Comparison of ENCODE assay signal across 30 cellular contexts in the genomic region with DNA sequence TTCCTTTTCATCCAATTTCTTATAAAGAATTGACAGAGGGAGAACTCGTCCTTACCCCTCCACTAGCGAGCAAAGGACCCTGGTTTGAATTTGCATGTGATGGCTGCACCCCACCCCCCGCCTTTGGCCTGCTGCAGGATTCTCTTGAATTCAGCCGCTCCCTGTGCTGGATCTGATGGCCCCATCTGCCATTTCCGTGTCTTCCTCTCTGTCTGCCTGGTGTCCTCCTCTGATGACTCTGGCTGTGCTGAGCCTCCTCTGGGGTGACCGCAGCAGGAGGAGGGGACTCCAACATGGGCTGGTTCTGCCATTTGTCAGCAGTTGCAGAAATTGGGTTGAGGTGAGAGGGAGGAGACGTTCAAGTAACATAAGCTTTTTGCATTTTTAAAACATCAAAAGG.
A peak's percentile ranks its signal among the peaks of the same experiment; 100 is the strongest.
DNase-seq lines count a peak whose midpoint lies in the region; ATAC-seq and TF ChIP-seq lines count a peak whose summit lies in the region.
"Had no signal": no experiment of that assay in that cellular context is flagged by ENCODE, and none has a peak within 500 bp of the region (broad histone marks: within the 10 kb centered on the region; RNA-seq: fewer than 3 reads in every experiment).

No MANE protein-coding gene starts in this region.

- no peak overlapping the region for H3K4me3 Mint-ChIP-seq in activated CD4-positive, alpha-beta memory T cell treated with anti-CD3 and anti-CD28 coated beads, Interleukin-2, amount 10 ng/mL, durations not matched to agents 7 days and 5 days
- no peak overlapping the region for H3K4me3 Mint-ChIP-seq in activated CD4-positive, alpha-beta memory T cell treated with anti-CD3 and anti-CD28 coated beads for 36 hours
- H3K4me3 Mint-ChIP-seq in chondrocyte (ENCODE audit: unreplicated experiment), result no peak overlapping the region
- H3K4me3 Mint-ChIP-seq: activated T-helper 17 cell treated with anti-CD3 and anti-CD28 coated beads, Interleukin-2, amount 50 U/mL, for 72 hours; CD4-positive, alpha-beta memory T cell had no signal

- H3K4me1 ChIP-seq in stomach, result no peaks in the 10 kb centered on the region
- no peaks in the 10 kb centered on the region for H3K4me1 ChIP-seq in MM.1S (ENCODE audit: low read length)
- H3K4me1 ChIP-seq: breast epithelium had no signal

- H3K27me3 Mint-ChIP-seq in activated CD4-positive, alpha-beta memory T cell treated with anti-CD3 and anti-CD28 coated beads, Interleukin-2, amount 10 ng/mL, durations not matched to agents 7 days and 5 days, result peaks cover 17% of the 10 kb centered on the region
- peaks cover 12% of the 10 kb centered on the region for H3K27me3 Mint-ChIP-seq in activated CD4-positive, alpha-beta memory T cell treated with anti-CD3 and anti-CD28 coated beads for 36 hours
- H3K27me3 Mint-ChIP-seq in chondrocyte (ENCODE audit: low read depth), result peaks cover 20% of the 10 kb centered on the region

- H3K27ac Mint-ChIP-seq in activated CD4-positive, alpha-beta memory T cell treated with anti-CD3 and anti-CD28 coated beads, Interleukin-2, amount 10 ng/mL, durations not matched to agents 7 days and 5 days, result no peak overlapping the region
- no peak overlapping the region for H3K27ac Mint-ChIP-seq in activated CD4-positive, alpha-beta memory T cell treated with anti-CD3 and anti-CD28 coated beads for 36 hours
- no peak overlapping the region for H3K27ac Mint-ChIP-seq in chondrocyte (ENCODE audit: unreplicated experiment)
- H3K27ac Mint-ChIP-seq: activated naive CD4-positive, alpha-beta T cell treated with anti-CD3 and anti-CD28 coated beads, Interleukin-2, amount 50 U/mL, for 72 hours; activated T-helper 17 cell treated with anti-CD3 and anti-CD28 coated beads, Interleukin-2, amount 50 U/mL, for 72 hours; CD4-positive, alpha-beta memory T cell had no signal

- WGBS in stomach, 5 donors, result 81 to 91% (median 84%) methylated on average over 6 to 7 of the region's 7 CpGs

- H3K36me3 Mint-ChIP-seq in activated CD4-positive, alpha-beta memory T cell treated with anti-CD3 and anti-CD28 coated beads, Interleukin-2, amount 10 ng/mL, durations not matched to agents 7 days and 5 days (ENCODE audit: low read depth), result no peaks in the 10 kb centered on the region
- H3K36me3 Mint-ChIP-seq in activated CD4-positive, alpha-beta memory T cell treated with anti-CD3 and anti-CD28 coated beads for 36 hours, result no peaks in the 10 kb centered on the region
- H3K36me3 Mint-ChIP-seq in chondrocyte (ENCODE audit: low read depth), result no peaks in the 10 kb centered on the region

- no peak overlapping the region for H2AFZ ChIP-seq in MM.1S (ENCODE audit: low read length)

- POLR2A ChIA-PET in activated CD4-positive, alpha-beta memory T cell treated with anti-CD3 and anti-CD28 coated beads, Interleukin-2, amount 10 ng/mL, durations not matched to agents 7 days and 5 days (lab: Charles Lee), result no interaction called here
- POLR2A ChIA-PET in activated CD4-positive, alpha-beta memory T cell treated with anti-CD3 and anti-CD28 coated beads for 36 hours (lab: Charles Lee), result no interaction called here

- H3K4me1 Mint-ChIP-seq in activated CD4-positive, alpha-beta memory T cell treated with anti-CD3 and anti-CD28 coated beads, Interleukin-2, amount 10 ng/mL, durations not matched to agents 7 days and 5 days, result no peaks in the 10 kb centered on the region
- no peaks in the 10 kb centered on the region for H3K4me1 Mint-ChIP-seq in activated CD4-positive, alpha-beta memory T cell treated with anti-CD3 and anti-CD28 coated beads for 36 hours (ENCODE audit: low read depth)
- H3K4me1 Mint-ChIP-seq in chondrocyte (ENCODE audit: low read depth), result peaks cover 2% of the 10 kb centered on the region
- H3K4me1 Mint-ChIP-seq: activated T-helper 17 cell treated with anti-CD3 and anti-CD28 coated beads, Interleukin-2, amount 50 U/mL, for 72 hours; CD4-positive, alpha-beta memory T cell had no signal

- H3K9me3 ChIP-seq in stomach, result peaks cover 0 to 9% (median 0%) of the 10 kb centered on the region in 4 donors
- no peaks in the 10 kb centered on the region for H3K9me3 ChIP-seq in MM.1S (replicated peaks; ENCODE audit: insufficient read depth, low read length)
- H3K9me3 ChIP-seq: breast epithelium, heart right ventricle, neutrophil had no signal

- H3K27ac ChIP-seq in stomach (no peak overlapping the region), MM.1S (ENCODE audit: low read length) (no peak overlapping the region)
- H3K27ac ChIP-seq: breast epithelium, heart right ventricle, neutrophil, skin epidermis, VCaP had no signal

- no peaks in the 10 kb centered on the region for H3K79me2 ChIP-seq in MM.1S (ENCODE audit: low read length)

- H3K9me2 ChIP-seq in MM.1S (replicated peaks; ENCODE audit: insufficient read depth, low read length), result no peaks in the 10 kb centered on the region

- H3K27me3 ChIP-seq in stomach, result peaks cover 0 to 5% (median 0%) of the 10 kb centered on the region in 3 donors
- no peaks in the 10 kb centered on the region for H3K27me3 ChIP-seq in MM.1S (replicated peaks; ENCODE audit: insufficient read depth, low read length)
- H3K27me3 ChIP-seq: breast epithelium had no signal

- no peak for TF ChIP-seq EP300 in stomach (IDR thresholded peaks at IDR 0.05)

- TF ChIP-seq POLR2A in stomach (IDR thresholded peaks at IDR 0.05), result no peak

- H3K36me3 ChIP-seq in stomach (no peaks in the 10 kb centered on the region), MM.1S (replicated peaks; ENCODE audit: insufficient read depth, low read length) (no peaks in the 10 kb centered on the region)
- H3K36me3 ChIP-seq: breast epithelium, heart right ventricle, neutrophil had no signal

- peaks cover 7% of the 10 kb centered on the region for H3K9me3 Mint-ChIP-seq in activated CD4-positive, alpha-beta memory T cell treated with anti-CD3 and anti-CD28 coated beads, Interleukin-2, amount 10 ng/mL, durations not matched to agents 7 days and 5 days
- peaks cover 8% of the 10 kb centered on the region for H3K9me3 Mint-ChIP-seq in activated CD4-positive, alpha-beta memory T cell treated with anti-CD3 and anti-CD28 coated beads for 36 hours
- peaks cover 15% of the 10 kb centered on the region for H3K9me3 Mint-ChIP-seq in chondrocyte (ENCODE audit: low read depth)

- H3K4me3 ChIP-seq in stomach (no peak overlapping the region), MM.1S (ENCODE audit: low read length) (no peak overlapping the region)
- H3K4me3 ChIP-seq: breast epithelium, heart right ventricle, skin epidermis had no signal

- H3F3A ChIP-seq in MM.1S (ENCODE audit: insufficient read depth, low read length), result no peaks in the 10 kb centered on the region

- TF ChIP-seq CTCF in chondrocyte (IDR thresholded peaks at IDR 0.05), result no peak
- no peak for TF ChIP-seq CTCF in stomach (IDR thresholded peaks at IDR 0.05)
- no peak for TF ChIP-seq CTCF in MM.1S (IDR thresholded peaks at IDR 0.05; ENCODE audit: low read length)

- H3K4me2 ChIP-seq in MM.1S (ENCODE audit: low read depth, low read length), result no peak overlapping the region

- DNase-seq in activated CD4-positive, alpha-beta memory T cell treated with anti-CD3 and anti-CD28 coated beads, Interleukin-2, amount 10 ng/mL, durations not matched to agents 7 days and 5 days, result peak; percentile 9
- DNase-seq in activated CD4-positive, alpha-beta memory T cell treated with anti-CD3 and anti-CD28 coated beads for 36 hours, result no peak
- DNase-seq in chondrocyte (ENCODE audit: low spot score) (peak; percentile 32), mesenteric fat pad (ENCODE audit: low spot score) (peak; percentile 75), stomach (peak; percentile 9), MM.1S (no peak)
- no peak for DNase-seq in activated CD4-positive, CD25-positive, alpha-beta regulatory T cell treated with anti-CD3 and anti-CD28 coated beads, Interleukin-2, amount 50 U/mL, for 72 hours
- DNase-seq: 8988T; activated CD4-positive, alpha-beta T cell treated with anti-CD3 and anti-CD28 coated beads for 48 hours; CD4-positive, alpha-beta memory T cell; effector CD8-positive, alpha-beta T cell; erythroblast; foreskin fibroblast; GOT3; mesenchymal stem cell; NCI-H1105; NCI-H2029; NCI-H2227 treated with DMSO at 0.1 percent for 48 hours; NCI-H69; SHP77; T-helper 9 cell had no signal

- intact Hi-C loops in activated CD4-positive, alpha-beta memory T cell treated with anti-CD3 and anti-CD28 coated beads for 36 hours (cut with micrococcal nuclease), result no loop called here
- intact Hi-C loops in stomach (cut with DNase I; ENCODE audit: low total_unique reads), result no loop called here

- no peak for ATAC-seq in esophagus mucosa
- ATAC-seq: activated naive CD4-positive, alpha-beta T cell treated with anti-CD3 and anti-CD28 coated beads, Interleukin-2, amount 50 U/mL, for 72 hours; activated T-helper 17 cell treated with anti-CD3 and anti-CD28 coated beads, Interleukin-2, amount 50 U/mL, for 72 hours; Panc1 had no signal

- H4K20me1 ChIP-seq in MM.1S (ENCODE audit: insufficient read depth, low read length), result no peaks in the 10 kb centered on the region

- CTCF ChIA-PET in activated CD4-positive, alpha-beta memory T cell treated with anti-CD3 and anti-CD28 coated beads, Interleukin-2, amount 10 ng/mL, durations not matched to agents 7 days and 5 days (lab: Charles Lee), result no interaction called here
- CTCF ChIA-PET in activated CD4-positive, alpha-beta memory T cell treated with anti-CD3 and anti-CD28 coated beads for 36 hours (lab: Charles Lee), result interaction anchor here (0.7 kb wide), 1 partner anchor 270 kb away, joined by 4 read pairs; no protein-coding TSS in a partner anchor

- H3K9ac ChIP-seq in MM.1S (ENCODE audit: low read length), result no peak overlapping the region

Comparison
In these comparisons a context has a peak if more than half of its experiments do, and no peak if none do; other contexts are left out.
1. DNase-seq: peak in activated CD4-positive, alpha-beta memory T cell treated with anti-CD3 and anti-CD28 coated beads, Interleukin-2, amount 10 ng/mL, durations not matched to agents 7 days and 5 days (single experiment), chondrocyte (single experiment), mesenteric fat pad (single experiment) and stomach (single experiment); none in activated CD4-positive, alpha-beta memory T cell treated with anti-CD3 and anti-CD28 coated beads for 36 hours (single experiment), activated CD4-positive, CD25-positive, alpha-beta regulatory T cell treated with anti-CD3 and anti-CD28 coated beads, Interleukin-2, amount 50 U/mL, for 72 hours (single experiment) and MM.1S (single experiment).